18 cellular contexts compared by ENCODE assay signal in genomic region chr11:70050243-70050642, GRCh38. TPM values are rescaled to one million over a fixed set of nuclear protein-coding genes. Genes with fewer than 3 reads are reported as not detected.
DNase-seq lines count a peak whose midpoint lies in the region; ATAC-seq and TF ChIP-seq lines count a peak whose summit lies in the region.
"Had no signal": no experiment of that assay in that cellular context is flagged by ENCODE, and none has a peak within 500 bp of the region (broad histone marks: within the 10 kb centered on the region; RNA-seq: fewer than 3 reads in every experiment).

No MANE protein-coding gene starts in this region.

- intact Hi-C loops in left colon (cut with DNase I, micrococcal nuclease) = no loop called here

- H3K4me3 ChIP-seq in coronary artery = no peak overlapping the region
- H3K4me3 ChIP-seq: BLaER1 treated with 17β-estradiol and CSF1 and Interleukin-3, amounts not matched to agents 10 nM and 100 nM; HAP-1 had no signal

- peaks cover 2% of the 10 kb centered on the region for H3K9me3 Mint-ChIP-seq in osteocyte (ENCODE audit: unreplicated experiment)
- H3K9me3 Mint-ChIP-seq: CD8-positive, alpha-beta T cell had no signal

- H3K27ac Mint-ChIP-seq in osteocyte (ENCODE audit: unreplicated experiment) = no peak overlapping the region
- H3K27ac Mint-ChIP-seq: B cell; CD8-positive, alpha-beta T cell had no signal

- H3K36me3 Mint-ChIP-seq in osteocyte (ENCODE audit: unreplicated experiment) = no peaks in the 10 kb centered on the region
- H3K36me3 Mint-ChIP-seq: CD8-positive, alpha-beta T cell had no signal

- peak; percentile 35 for ATAC-seq in left colon
- no peak for ATAC-seq in activated CD4-positive, CD25-positive, alpha-beta regulatory T cell treated with anti-CD3 and anti-CD28 coated beads, Interleukin-2, amount 50 U/mL, for 24 hours
- ATAC-seq: CD8-positive, alpha-beta T cell had no signal

- DNase-seq in activated effector memory CD4-positive, alpha-beta T cell treated with anti-CD3 and anti-CD28 coated beads, Interleukin-2, amount 50 U/mL, for 16 hours = peak; percentile 9
- DNase-seq in activated effector memory CD4-positive, alpha-beta T cell treated with Interleukin-2 at 50 U/mL for 16 hours = no peak
- DNase-seq in coronary artery (ENCODE audit: low spot score) (peak; percentile 31), left colon (no peak), osteocyte (ENCODE audit: extremely low spot score, unreplicated experiment) (peak; percentile 68), GM03348 (ENCODE audit: low spot score) (no peak)
- no peak for DNase-seq in effector CD8-positive, alpha-beta T cell (lab: John Stamatoyannopoulos, UW)
- DNase-seq: 8988T, Calu3, DND-41, EL had no signal

- no peak overlapping the region for H3K4me3 Mint-ChIP-seq in osteocyte (ENCODE audit: unreplicated experiment)
- H3K4me3 Mint-ChIP-seq: B cell; CD8-positive, alpha-beta T cell had no signal

- H3K4me1 Mint-ChIP-seq in osteocyte (ENCODE audit: unreplicated experiment) = no peaks in the 10 kb centered on the region
- H3K4me1 Mint-ChIP-seq: B cell had no signal

- peaks cover 73% of the 10 kb centered on the region for H3K27me3 Mint-ChIP-seq in osteocyte (ENCODE audit: unreplicated experiment)

- no peak overlapping the region for H3K27ac ChIP-seq in coronary artery
- H3K27ac ChIP-seq: BLaER1 treated with 17β-estradiol and CSF1 and Interleukin-3, amounts not matched to agents 10 nM and 100 nM; HL-60 had no signal

- no peak for TF ChIP-seq CTCF in coronary artery (IDR thresholded peaks at IDR 0.05)
- TF ChIP-seq CTCF in osteocyte (IDR thresholded peaks at IDR 0.05) = no peak

RNA-seq across cellular contexts. Expression of gene ANO1, which starts 27.9 kb away (rescaled TPM):
- 10 to 100 TPM; 15.9 to 25.6 TPM for total RNA-seq in left colon
- total RNA-seq in osteocyte = not detected in 2 replicates
- total RNA-seq: B cell; CD8-positive, alpha-beta T cell; G401 had no signal

Comparison
In these comparisons a context has a peak if more than half of its experiments do, and no peak if none do; other contexts are left out.
1. DNase-seq: peak in activated effector memory CD4-positive, alpha-beta T cell treated with anti-CD3 and anti-CD28 coated beads, Interleukin-2, amount 50 U/mL, for 16 hours (single experiment), coronary artery (single experiment) and osteocyte (single experiment); none in activated effector memory CD4-positive, alpha-beta T cell treated with Interleukin-2 at 50 U/mL for 16 hours (single experiment), left colon (0 of 2), effector CD8-positive, alpha-beta T cell (single experiment) and GM03348 (single experiment).
2. RNA of gene ANO1, which starts 27.9 kb away (total RNA-seq): 15.9 to 25.6 TPM in left colon; not detected in osteocyte; every median in the first group is over 10 times any median in the second.